Comparison of ENCODE assay signal across 8 cellular contexts in the genomic region with DNA sequence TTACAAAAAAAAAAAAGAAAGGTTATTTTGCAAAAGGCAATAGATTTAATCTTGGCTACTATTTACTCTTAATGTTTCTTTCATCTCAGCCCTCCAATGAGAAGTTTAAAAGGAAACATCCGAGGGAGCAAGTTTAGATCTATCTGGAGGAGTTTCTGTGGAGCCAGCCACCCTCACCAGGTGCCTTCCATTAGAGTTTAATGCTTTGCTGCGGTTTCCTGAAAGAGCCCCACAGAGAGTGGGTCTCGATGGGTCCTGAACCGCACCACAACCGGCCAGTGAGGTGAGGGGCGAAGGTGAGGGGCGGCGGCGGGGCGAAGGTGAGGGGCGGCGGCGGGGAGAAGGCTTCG. TPM values are rescaled to one million over a fixed set of nuclear protein-coding genes. Genes with fewer than 3 reads are reported as not detected.
DNase-seq lines count a peak whose midpoint lies in the region; ATAC-seq, FAIRE-seq and TF ChIP-seq lines count a peak whose summit lies in the region.

No MANE protein-coding gene starts in this region.

- H3K27me3 ChIP-seq in CD4-positive, alpha-beta T cell (ENCODE audit: control insufficient read depth, insufficient read depth, low read length) = no peaks in the 10 kb centered on the region
- H3K27me3 ChIP-seq in H7 (ENCODE audit: control insufficient read depth, insufficient read depth, low read length) (no peaks in the 10 kb centered on the region), endothelial cell of umbilical vein (ENCODE audit: control insufficient read depth in 2 of 2, insufficient read depth in 2 of 2, low read length in 2 of 2) (no peaks in the 10 kb centered on the region)

- H3K79me2 ChIP-seq in endothelial cell of umbilical vein (ENCODE audit: control insufficient read depth, insufficient read depth, low read length) = no peaks in the 10 kb centered on the region

- H3K9ac ChIP-seq in endothelial cell of umbilical vein (replicated peaks; ENCODE audit: extremely low read depth, insufficient read depth, low read length) = peak overlapping the region; percentile 70

- no peaks in the 10 kb centered on the region for H3K9me1 ChIP-seq in endothelial cell of umbilical vein (replicated peaks; ENCODE audit: control insufficient read depth, extremely low read depth, insufficient read depth, low read length)

- dilution Hi-C loops in endothelial cell of umbilical vein (cut with MboI; ENCODE audit: extremely low pct_ligation_motif_present, low sequenced_read_pairs) = no loop called here

- peak; percentile 2 for ATAC-seq in CD4-positive, alpha-beta T cell (ENCODE audit: poor library complexity)
- peak in 2 of 3 donors; percentile 0 for ATAC-seq in natural killer cell

- peak overlapping the region; percentile 94 for H3K4me3 Mint-ChIP-seq in CD4-positive, alpha-beta T cell
- H3K4me3 Mint-ChIP-seq in natural killer cell = peak overlapping the region; percentile 83

- H3K27ac ChIP-seq in CD4-positive, alpha-beta T cell (ENCODE audit: low read depth, low read length) = peak overlapping the region; percentile 61
- no peak overlapping the region for H3K27ac ChIP-seq in endothelial cell of umbilical vein (ENCODE audit: insufficient read depth, low read depth, low read length)

- peak; percentile 31 for FAIRE-seq in endothelial cell of umbilical vein (lab: Jason Lieb, UNC)

- peak overlapping the region; percentile 86 for H3K27ac Mint-ChIP-seq in CD4-positive, alpha-beta T cell
- peak overlapping the region; percentile 17 to 87 for H3K27ac Mint-ChIP-seq in natural killer cell

- H3K9me3 Mint-ChIP-seq in CD4-positive, alpha-beta T cell = peaks cover 2% of the 10 kb centered on the region
- H3K9me3 Mint-ChIP-seq in natural killer cell = no peaks in the 10 kb centered on the region

- CTCF ChIA-PET in CD4-positive, alpha-beta T cell (lab: Charles Lee) = no interaction called here
- CTCF ChIA-PET in endothelial cell of umbilical vein (lab: Charles Lee) = no interaction called here

- no peaks in the 10 kb centered on the region for H3K36me3 ChIP-seq in H7 (replicated peaks; ENCODE audit: control insufficient read depth, insufficient read depth, low read length)
- H3K36me3 ChIP-seq in endothelial cell of umbilical vein (ENCODE audit: control insufficient read depth in 2 of 2, extremely low read depth in 1 of 2, insufficient read depth in 2 of 2, low read length in 2 of 2) = no peaks in the 10 kb centered on the region

- no peaks in the 10 kb centered on the region for H4K20me1 ChIP-seq in endothelial cell of umbilical vein (replicated peaks; ENCODE audit: control insufficient read depth, extremely low read depth, insufficient read depth, low read length)

- H3K4me1 ChIP-seq in endothelial cell of umbilical vein (ENCODE audit: control insufficient read depth, extremely low read depth, insufficient read depth, low read length) = peaks cover 5% of the 10 kb centered on the region

- TSS peak; percentile 34 for BruUV-seq in endothelial cell of umbilical vein (replicated peaks; lab: Mats Ljungman, UMichigan)

- intact Hi-C loops in CD4-positive, alpha-beta T cell (cut with DNase I, micrococcal nuclease) = loop anchor here (5.0 to 10.0 kb wide), 3 partner anchors 685 to 1450 kb away; a partner anchor contains a TSS
- intact Hi-C loops in endothelial cell of umbilical vein (cut with micrococcal nuclease) (loop anchor here (5.0 to 10.0 kb wide), 3 partner anchors 545 to 982 kb away; a partner anchor contains a TSS), natural killer cell (cut with micrococcal nuclease) (loop anchor here (10.0 kb wide), 1 partner anchor 688 kb away; a partner anchor contains a TSS)

- DNase-seq in CD4-positive, alpha-beta T cell = no peak
- DNase-seq in H7 (no peak), RPMI8226 (peak; percentile 16), endothelial cell of umbilical vein (ENCODE audit: low read depth, low spot score) (no peak), natural killer cell (no peak), AML-193 (lab: John Stamatoyannopoulos, UW) (no peak)
- DNase-seq in stimulated activated CD4-positive, alpha-beta T cell treated with anti-CD3 and anti-CD28 coated beads, Interleukin-1b, Interleukin-23, amount 100 ng/mL, for 48 hours = no peak
- DNase-seq in stimulated activated CD8-positive, alpha-beta memory T cell treated with anti-CD3 and anti-CD28 coated beads, Interleukin-4, amount 100 ng/mL, for 48 hours = no peak

- peak overlapping the region; percentile 45 for H3K4me2 ChIP-seq in endothelial cell of umbilical vein (ENCODE audit: insufficient read depth, low read length)

- POLR2A ChIA-PET in CD4-positive, alpha-beta T cell (lab: Charles Lee) = interaction anchor here (0.9 to 1.2 kb wide), 2 partner anchors 10 to 689 kb away, joined by 3 to 5 read pairs; no protein-coding TSS in a partner anchor
- POLR2A ChIA-PET in endothelial cell of umbilical vein (lab: Charles Lee) = no interaction called here

- H2AFZ ChIP-seq in endothelial cell of umbilical vein (ENCODE audit: low read depth, low read length) = peak overlapping the region; percentile 96

- H3K36me3 Mint-ChIP-seq in CD4-positive, alpha-beta T cell (ENCODE audit: low read depth) = no peaks in the 10 kb centered on the region
- H3K36me3 Mint-ChIP-seq in natural killer cell = no peaks in the 10 kb centered on the region

- no peaks in the 10 kb centered on the region for H3K9me3 ChIP-seq in CD4-positive, alpha-beta T cell (ENCODE audit: control insufficient read depth, low read length)
- no peaks in the 10 kb centered on the region for H3K9me3 ChIP-seq in endothelial cell of umbilical vein (replicated peaks; ENCODE audit: control insufficient read depth, insufficient read depth, low read length)

- TF ChIP-seq POLR2A in endothelial cell of umbilical vein (IDR thresholded peaks at IDR 0.05; ENCODE audit: low read depth, low read length) = no peak

- H3K4me3 ChIP-seq in H7 (ENCODE audit: insufficient read depth, low read depth, low read length) (peak overlapping the region; percentile 73), endothelial cell of umbilical vein (replicated peaks in 1 of 3; ENCODE audit: insufficient read depth in 1 of 3, low read depth in 1 of 3, low read length in 3 of 3) (peak overlapping the region; percentile 57 to 97 (median 60))

- H3K4me1 Mint-ChIP-seq in CD4-positive, alpha-beta T cell (ENCODE audit: low read depth) = peaks cover 18% of the 10 kb centered on the region
- H3K4me1 Mint-ChIP-seq in natural killer cell = peaks cover 14 to 15% of the 10 kb centered on the region in 2 donors

- no peaks in the 10 kb centered on the region for H3K27me3 Mint-ChIP-seq in CD4-positive, alpha-beta T cell
- no peaks in the 10 kb centered on the region for H3K27me3 Mint-ChIP-seq in natural killer cell (ENCODE audit: low read depth in 2 of 2)

- TF ChIP-seq CTCF in CD4-positive, alpha-beta T cell (IDR thresholded peaks at IDR 0.05) = no peak
- no peak for TF ChIP-seq CTCF in endothelial cell of umbilical vein (IDR thresholded peaks at IDR 0.05; ENCODE audit: extremely low read depth in 1 of 2, insufficient read depth in 1 of 2, low read depth in 1 of 2, low read length in 2 of 2)
- TF ChIP-seq CTCF in natural killer cell (IDR thresholded peaks at IDR 0.05) = no peak

TF ChIP-seq in endothelial cell of umbilical vein, 7 proteins besides CTCF, POLR2A, EP300 and RAD21:
- TF ChIP-seq POLR2AphosphoS5 (IDR thresholded peaks at IDR 0.05; ENCODE audit: insufficient read depth, low read depth, low read length) (no peak), JUN (IDR thresholded peaks at IDR 0.05; ENCODE audit: borderline replicate concordance, insufficient read depth, insufficient read length, low read depth) (no peak), MYC (IDR thresholded peaks at IDR 0.05; ENCODE audit: low read depth, low read length) (no peak), GATA2 (IDR thresholded peaks at IDR 0.05; ENCODE audit: insufficient read depth, insufficient read length, low read depth, low read length) (no peak), EZH2 (IDR thresholded peaks at IDR 0.05; ENCODE audit: borderline replicate concordance, low read depth, low read length, severe bottlenecking) (no peak), FOS (IDR thresholded peaks at IDR 0.05; ENCODE audit: borderline replicate concordance, insufficient read depth, low read length) (no peak)
- TF ChIP-seq, protein P1, sequence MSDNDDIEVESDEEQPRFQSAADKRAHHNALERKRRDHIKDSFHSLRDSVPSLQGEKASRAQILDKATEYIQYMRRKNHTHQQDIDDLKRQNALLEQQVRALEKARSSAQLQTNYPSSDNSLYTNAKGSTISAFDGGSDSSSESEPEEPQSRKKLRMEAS (IDR thresholded peaks at IDR 0.05; ENCODE audit: insufficient read depth, insufficient read length) = no peak

RNA-seq across cellular contexts. Expression of a gene that starts 0.6 kb away (rescaled TPM):
- total RNA-seq in CD4-positive, alpha-beta T cell = 1 to 10 TPM; 5.2 to 5.4 TPM
- 0.26 and 0.90 TPM in 2 replicates for total RNA-seq in H7 (2014; rRNA removed; shearing (Covaris generic))
- 0.60 TPM in 1 of 2 replicates, not detected in the other for total RNA-seq in endothelial cell of umbilical vein
- polyA plus RNA-seq in endothelial cell of umbilical vein = 0.06 and 0.10 TPM in 2 replicates
- polyA plus RNA-seq in endothelial cell of umbilical vein (2011; cell fraction: cytosol; rRNA removed) = 0.03 and 0.04 TPM in 2 replicates
- 0.38 TPM in 1 of 2 replicates, not detected in the other for polyA plus RNA-seq in endothelial cell of umbilical vein (2011; cell fraction: nucleus; rRNA removed)
- not detected in 2 replicates for polyA plus RNA-seq in endothelial cell of umbilical vein (2012)
- polyA minus RNA-seq in endothelial cell of umbilical vein = 0.12 and 1.9 TPM in 2 replicates
- not detected for polyA minus RNA-seq in endothelial cell of umbilical vein (2011; cell fraction: cytosol; rRNA and poly(A)+ RNA removed)
- polyA minus RNA-seq in endothelial cell of umbilical vein (2011; cell fraction: nucleus; rRNA and poly(A)+ RNA removed) = 2.2 and 4.3 TPM in 2 replicates
- 1 to 10 TPM; 1.4 to 1.9 (median 1.9) TPM for total RNA-seq in natural killer cell

RNA-seq across cellular contexts. Expression of a gene that starts 0.8 kb away (rescaled TPM):
- total RNA-seq in CD4-positive, alpha-beta T cell = under 1 TPM; 0.66 to 0.81 TPM
- total RNA-seq in H7 (2014; rRNA removed; shearing (Covaris generic)) = 0.07 and 0.52 TPM in 2 replicates
- total RNA-seq in endothelial cell of umbilical vein (not detected in 2 replicates), natural killer cell (under 1 TPM in 1 of 3 donors, not detected in 2; 0.52 TPM)
- polyA plus RNA-seq in endothelial cell of umbilical vein = 0.08 TPM in 1 of 2 replicates, not detected in the other
- 0.39 TPM in 1 of 2 replicates, not detected in the other for polyA plus RNA-seq in endothelial cell of umbilical vein (2011; cell fraction: cytosol; rRNA removed)
- not detected in 2 replicates for polyA plus RNA-seq in endothelial cell of umbilical vein (2011; cell fraction: nucleus; rRNA removed)
- not detected in 2 replicates for polyA plus RNA-seq in endothelial cell of umbilical vein (2012)
- 0.98 TPM in 1 of 2 replicates, not detected in the other for polyA minus RNA-seq in endothelial cell of umbilical vein
- not detected for polyA minus RNA-seq in endothelial cell of umbilical vein (2011; cell fraction: cytosol; rRNA and poly(A)+ RNA removed)
- polyA minus RNA-seq in endothelial cell of umbilical vein (2011; cell fraction: nucleus; rRNA and poly(A)+ RNA removed) = not detected in 2 replicates
